Comparison of ENCODE assay signal across 16 cellular contexts in the genomic region with DNA sequence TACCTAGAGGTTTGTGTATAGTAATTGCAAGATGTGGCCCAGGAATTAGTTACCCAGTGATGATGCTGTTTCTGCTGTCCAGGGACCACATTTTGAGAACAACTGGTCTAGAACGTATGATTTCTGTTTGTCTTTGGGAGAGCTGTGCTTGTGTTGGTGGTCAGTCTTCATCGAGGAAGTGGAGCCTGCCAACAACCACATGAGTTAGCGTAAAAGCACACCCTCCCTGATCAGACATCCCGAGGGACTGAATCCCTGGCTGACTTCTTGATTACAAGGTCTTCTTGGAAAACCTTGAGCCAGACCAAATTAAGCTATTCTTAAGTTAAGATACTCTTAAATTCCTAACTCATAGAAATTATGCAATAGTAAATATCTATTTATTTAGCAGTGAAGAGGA.
"Had no signal": no experiment of that assay in that cellular context is flagged by ENCODE, and none has a peak within 500 bp of the region (broad histone marks: within the 10 kb centered on the region; RNA-seq: fewer than 3 reads in every experiment).

No MANE protein-coding gene starts in this region.

- ATAC-seq: naive thymus-derived CD8-positive, alpha-beta T cell had no signal

- FAIRE-seq: endometrium had no signal

- H3K4me3 ChIP-seq: esophagus squamous epithelium, lung, transverse colon had no signal

- H3K36me3 Mint-ChIP-seq: activated naive CD8-positive, alpha-beta T cell treated with anti-CD3 and anti-CD28 coated beads for 36 hours; naive thymus-derived CD8-positive, alpha-beta T cell; stimulated activated memory B cell treated with anti-CD40 and anti-IgM and Interleukin-4, amounts not matched to agents 10 μg/mL and 1 μg/mL and 100 μg/mL, for 72 hours had no signal

- H3K9me3 ChIP-seq: esophagus squamous epithelium, neutrophil, transverse colon had no signal

- H3K4me1 Mint-ChIP-seq: activated naive CD8-positive, alpha-beta T cell treated with anti-CD3 and anti-CD28 coated beads for 36 hours; naive thymus-derived CD8-positive, alpha-beta T cell had no signal

- H3K4me1 ChIP-seq: esophagus squamous epithelium, transverse colon had no signal

- H3K9me3 Mint-ChIP-seq: activated naive CD8-positive, alpha-beta T cell treated with anti-CD3 and anti-CD28 coated beads for 36 hours; naive thymus-derived CD8-positive, alpha-beta T cell; stimulated activated memory B cell treated with anti-CD40 and anti-IgM and Interleukin-4, amounts not matched to agents 10 μg/mL and 1 μg/mL and 100 μg/mL, for 72 hours; T-helper 2 cell treated with Interferon-gamma antibody and Interleukin-4, amounts not matched to agents 5 μg/mL and 100 μg/mL, for 36 hours had no signal

- H3K27ac ChIP-seq: esophagus squamous epithelium, neutrophil, transverse colon had no signal

- H3K27ac Mint-ChIP-seq: activated naive CD8-positive, alpha-beta T cell treated with anti-CD3 and anti-CD28 coated beads for 36 hours; naive thymus-derived CD8-positive, alpha-beta T cell; stimulated activated memory B cell treated with anti-CD40 and anti-IgM and Interleukin-4, amounts not matched to agents 10 μg/mL and 1 μg/mL and 100 μg/mL, for 72 hours; T-helper 2 cell treated with Interferon-gamma antibody and Interleukin-4, amounts not matched to agents 5 μg/mL and 100 μg/mL, for 36 hours had no signal

- H3K4me3 Mint-ChIP-seq: activated naive CD8-positive, alpha-beta T cell treated with anti-CD3 and anti-CD28 coated beads for 36 hours; naive thymus-derived CD8-positive, alpha-beta T cell; stimulated activated memory B cell treated with anti-CD40 and anti-IgM and Interleukin-4, amounts not matched to agents 10 μg/mL and 1 μg/mL and 100 μg/mL, for 72 hours; T-helper 2 cell treated with Interferon-gamma antibody and Interleukin-4, amounts not matched to agents 5 μg/mL and 100 μg/mL, for 36 hours had no signal

- H3K36me3 ChIP-seq: esophagus squamous epithelium, neutrophil, transverse colon had no signal

- H3K27me3 Mint-ChIP-seq: activated naive CD8-positive, alpha-beta T cell treated with anti-CD3 and anti-CD28 coated beads for 36 hours had no signal

- H3K27me3 ChIP-seq: esophagus squamous epithelium, neutrophil, transverse colon had no signal

- DNase-seq: activated CD4-positive, alpha-beta T cell treated with anti-CD3 and anti-CD28 coated beads for 1 hour; activated CD4-positive, alpha-beta T cell treated with anti-CD3 and anti-CD28 coated beads, Interleukin-2, amount 50 U/mL, for 48 hours; activated gamma-delta T cell; activated naive CD8-positive, alpha-beta T cell treated with anti-CD3 and anti-CD28 coated beads for 36 hours; activated T-cell treated with anti-CD3 and anti-CD28 coated beads, Interleukin-2, amount 50 U/mL, for 48 hours; anterior cingulate cortex; esophagus squamous epithelium; hypothalamus; naive thymus-derived CD8-positive, alpha-beta T cell; posterior cingulate gyrus; transverse colon had no signal
